ENCODE assay signal across 8 cellular contexts in genomic region chr11:88543902-88544655, GRCh38.
A peak's percentile ranks its signal among the peaks of the same experiment; 100 is the strongest.
DNase-seq lines count a peak whose midpoint lies in the region; ATAC-seq and TF ChIP-seq lines count a peak whose summit lies in the region.

No MANE protein-coding gene starts in this region.

- H3K4me3 ChIP-seq in brain microvascular endothelial cell (ENCODE audit: low read depth, low read length): no peak overlapping the region

- no peak overlapping the region for H3K27ac ChIP-seq in brain microvascular endothelial cell

- H3K36me3 Mint-ChIP-seq in immature natural killer cell: no peaks in the 10 kb centered on the region

- peak; percentile 98 for TF ChIP-seq CTCF in brain microvascular endothelial cell (IDR thresholded peaks at IDR 0.05; ENCODE audit: low read depth, low read length, missing control alignments)

- no peaks in the 10 kb centered on the region for H3K36me3 ChIP-seq in brain microvascular endothelial cell (replicated peaks)

- peaks cover 0 to 2% (median 1%) of the 10 kb centered on the region in 3 donors for H3K27me3 Mint-ChIP-seq in immature natural killer cell (ENCODE audit: low read depth in 3 of 3)

- ATAC-seq in HG02840 (IDR thresholded peaks at IDR 0.05; ENCODE audit: low FRiP score, unreplicated experiment): peak; percentile 98

- H3K4me1 Mint-ChIP-seq in immature natural killer cell: peaks cover 5 to 7% of the 10 kb centered on the region in 2 donors

- H3K27ac Mint-ChIP-seq in immature natural killer cell: peak overlapping the region in 5 of 6 donors; percentile 9 to 42 (median 26)

- H3K27me3 ChIP-seq in brain microvascular endothelial cell (replicated peaks): no peaks in the 10 kb centered on the region

- in situ Hi-C loops in brain microvascular endothelial cell (cut with HindIII; ENCODE audit: low pct_ligation_motif_present, low sequenced_read_pairs): loop anchor here (25.0 kb wide), 1 partner anchor 532 kb away; no protein-coding TSS in a partner anchor

- no peaks in the 10 kb centered on the region for H3K9me3 Mint-ChIP-seq in immature natural killer cell

- peak; percentile 16 for DNase-seq in NCI-H748 (lab: John Stamatoyannopoulos, UW; ENCODE audit: unreplicated experiment)
- no peak for DNase-seq in NCI-H748 treated with DMSO at 0.1 percent for 48 hours (lab: John Stamatoyannopoulos, UW)
- peak; percentile 79 for DNase-seq in NCI-H1694 (lab: John Stamatoyannopoulos, UW)
- DNase-seq in UCSD-AML1 (lab: John Stamatoyannopoulos, UW; ENCODE audit: unreplicated experiment): peak; percentile 82
- DNase-seq in brain microvascular endothelial cell: peak; percentile 86
- peak; percentile 61 to 73 (median 68) for DNase-seq in immature natural killer cell
- peak; percentile 41 to 69 for DNase-seq in stimulated activated CD4-positive, alpha-beta T cell treated with anti-CD3 and anti-CD28 coated beads, Interleukin-15, amount 100 ng/mL, for 48 hours (ENCODE audit: low read depth in 2 of 2)

- H3K4me3 Mint-ChIP-seq in immature natural killer cell: peak overlapping the region in 3 of 5 donors; percentile 3 to 51 (median 19)
